Comparison of ENCODE assay signal across 10 cellular contexts in the genomic region with DNA sequence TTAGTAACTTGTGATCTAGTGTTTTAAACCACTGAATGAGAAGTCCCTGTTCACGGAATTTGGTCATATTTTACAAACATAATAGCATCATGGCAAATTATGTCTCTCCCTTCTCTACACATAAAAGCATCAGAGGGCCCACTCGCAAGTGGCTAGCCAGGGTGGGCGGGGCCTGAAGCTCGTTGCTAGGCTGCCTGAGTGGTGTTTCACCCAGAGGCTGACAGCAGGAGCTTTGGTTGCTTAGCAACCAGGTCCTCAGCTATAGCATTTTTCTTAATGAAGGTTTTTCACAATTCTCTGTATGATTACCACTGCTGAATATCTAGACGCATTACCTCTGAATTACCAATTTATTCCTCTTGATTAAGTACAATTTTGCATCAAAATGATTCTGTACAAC.
DNase-seq lines count a peak whose midpoint lies in the region; ATAC-seq and TF ChIP-seq lines count a peak whose summit lies in the region.
"Had no signal": no experiment of that assay in that cellular context is flagged by ENCODE, and none has a peak within 500 bp of the region (broad histone marks: within the 10 kb centered on the region; RNA-seq: fewer than 3 reads in every experiment).

No MANE protein-coding gene starts in this region.

- H4K20me1 ChIP-seq in hepatocyte (ENCODE audit: insufficient read depth, poor library complexity, severe bottlenecking), result no peaks in the 10 kb centered on the region

- H3K27me3 ChIP-seq in hepatocyte, result no peaks in the 10 kb centered on the region

- no peak overlapping the region for H3K4me3 Mint-ChIP-seq in activated T-helper 2 cell treated with anti-CD3 and anti-CD28 coated beads, Interferon-gamma antibody, Interleukin-2, Interleukin-4, amounts not matched to agents 10 μg/mL and 5 μg/mL and 100 μg/mL, durations not matched to agents 14 hours and 24 hours and 36 hours (ENCODE audit: low read depth)
- H3K4me3 Mint-ChIP-seq: activated naive CD4-positive, alpha-beta T cell treated with anti-CD3 and anti-CD28 coated beads, Interleukin-2, amount 50 U/mL, for 24 hours had no signal

- peaks cover 3% of the 10 kb centered on the region for H3K27me3 Mint-ChIP-seq in activated T-helper 2 cell treated with anti-CD3 and anti-CD28 coated beads, Interferon-gamma antibody, Interleukin-2, Interleukin-4, amounts not matched to agents 10 μg/mL and 5 μg/mL and 100 μg/mL, durations not matched to agents 14 hours and 24 hours and 36 hours (ENCODE audit: low read depth)

- H3K9me3 ChIP-seq in hepatocyte (ENCODE audit: low read depth), result no peaks in the 10 kb centered on the region

- no peaks in the 10 kb centered on the region for H3K9me3 Mint-ChIP-seq in activated T-helper 2 cell treated with anti-CD3 and anti-CD28 coated beads, Interferon-gamma antibody, Interleukin-2, Interleukin-4, amounts not matched to agents 10 μg/mL and 5 μg/mL and 100 μg/mL, durations not matched to agents 14 hours and 24 hours and 36 hours
- H3K9me3 Mint-ChIP-seq: activated naive CD4-positive, alpha-beta T cell treated with anti-CD3 and anti-CD28 coated beads, Interleukin-2, amount 50 U/mL, for 24 hours had no signal

- no peak overlapping the region for H3K4me3 ChIP-seq in AG10803 (ENCODE audit: low read length)
- H3K4me3 ChIP-seq in hepatocyte, result no peak overlapping the region

- WGBS in hepatocyte (ENCODE audit: low lambda C conversion rate, missing lambda C conversion rate), result 24% methylated on average over 5 of the region's 5 CpGs

- no peaks in the 10 kb centered on the region for H3K4me1 Mint-ChIP-seq in activated T-helper 2 cell treated with anti-CD3 and anti-CD28 coated beads, Interferon-gamma antibody, Interleukin-2, Interleukin-4, amounts not matched to agents 10 μg/mL and 5 μg/mL and 100 μg/mL, durations not matched to agents 14 hours and 24 hours and 36 hours (ENCODE audit: low read depth)
- H3K4me1 Mint-ChIP-seq: activated naive CD4-positive, alpha-beta T cell treated with anti-CD3 and anti-CD28 coated beads, Interleukin-2, amount 50 U/mL, for 24 hours had no signal

- ATAC-seq in HG03520 (IDR thresholded peaks at IDR 0.05; ENCODE audit: unreplicated experiment) (peak; percentile 60), GM21786 (IDR thresholded peaks at IDR 0.05; ENCODE audit: unreplicated experiment) (no peak), HG03460 (IDR thresholded peaks at IDR 0.05; ENCODE audit: unreplicated experiment) (no peak)

- DNase-seq in AG10803 (ENCODE audit: low read depth) (peak; percentile 50), SHP77 (lab: John Stamatoyannopoulos, UW) (peak; percentile 37 to 64), hepatocyte (ENCODE audit: low spot score) (peak; percentile 64), D341Med (ENCODE audit: low spot score) (no peak)
- no peak for DNase-seq in activated T-helper 2 cell treated with anti-CD3 and anti-CD28 coated beads, Interferon-gamma antibody, Interleukin-2, Interleukin-4, amounts not matched to agents 10 μg/mL and 5 μg/mL and 100 μg/mL, durations not matched to agents 14 hours and 24 hours and 36 hours (ENCODE audit: low spot score)

- H3K36me3 Mint-ChIP-seq in activated T-helper 2 cell treated with anti-CD3 and anti-CD28 coated beads, Interferon-gamma antibody, Interleukin-2, Interleukin-4, amounts not matched to agents 10 μg/mL and 5 μg/mL and 100 μg/mL, durations not matched to agents 14 hours and 24 hours and 36 hours (ENCODE audit: low read depth), result no peaks in the 10 kb centered on the region
- H3K36me3 Mint-ChIP-seq: activated naive CD4-positive, alpha-beta T cell treated with anti-CD3 and anti-CD28 coated beads, Interleukin-2, amount 50 U/mL, for 24 hours had no signal

- no peak overlapping the region for H3K27ac ChIP-seq in hepatocyte
- H3K27ac ChIP-seq: parathyroid adenoma had no signal

- H3K27ac Mint-ChIP-seq in activated T-helper 2 cell treated with anti-CD3 and anti-CD28 coated beads, Interferon-gamma antibody, Interleukin-2, Interleukin-4, amounts not matched to agents 10 μg/mL and 5 μg/mL and 100 μg/mL, durations not matched to agents 14 hours and 24 hours and 36 hours, result no peak overlapping the region
- H3K27ac Mint-ChIP-seq: activated naive CD4-positive, alpha-beta T cell treated with anti-CD3 and anti-CD28 coated beads, Interleukin-2, amount 50 U/mL, for 24 hours had no signal

- no peak overlapping the region for H3K4me2 ChIP-seq in hepatocyte

- H3K36me3 ChIP-seq in hepatocyte (replicated peaks; ENCODE audit: insufficient read depth, low read depth), result no peaks in the 10 kb centered on the region

- intact Hi-C loops in activated T-helper 2 cell treated with anti-CD3 and anti-CD28 coated beads, Interferon-gamma antibody, Interleukin-2, Interleukin-4, amounts not matched to agents 10 μg/mL and 5 μg/mL and 100 μg/mL, durations not matched to agents 14 hours and 24 hours and 36 hours (cut with micrococcal nuclease), result no loop called here

- no peaks in the 10 kb centered on the region for H3K9me2 ChIP-seq in hepatocyte (replicated peaks; ENCODE audit: insufficient read depth)

- no peak overlapping the region for H2AFZ ChIP-seq in hepatocyte
- H2AFZ ChIP-seq: parathyroid adenoma had no signal

- H3K4me1 ChIP-seq in hepatocyte (ENCODE audit: insufficient read depth), result no peaks in the 10 kb centered on the region
- H3K4me1 ChIP-seq: parathyroid adenoma had no signal

- no peaks in the 10 kb centered on the region for H3K79me2 ChIP-seq in hepatocyte
- H3K79me2 ChIP-seq: parathyroid adenoma had no signal

- TF ChIP-seq CTCF in AG10803 (conservative IDR thresholded peaks at IDR 0.05; ENCODE audit: low read length) (no peak), hepatocyte (IDR thresholded peaks at IDR 0.05; ENCODE audit: poor library complexity) (no peak)

Comparison
In these comparisons a context has a peak if more than half of its experiments do, and no peak if none do; other contexts are left out.
1. DNase-seq: peak in AG10803 (single experiment), SHP77 (2 of 2) and hepatocyte (single experiment); none in activated T-helper 2 cell treated with anti-CD3 and anti-CD28 coated beads, Interferon-gamma antibody, Interleukin-2, Interleukin-4, amounts not matched to agents 10 μg/mL and 5 μg/mL and 100 μg/mL, durations not matched to agents 14 hours and 24 hours and 36 hours (single experiment) and D341Med (single experiment).